10 cellular contexts compared by ENCODE assay signal in the genomic region with DNA sequence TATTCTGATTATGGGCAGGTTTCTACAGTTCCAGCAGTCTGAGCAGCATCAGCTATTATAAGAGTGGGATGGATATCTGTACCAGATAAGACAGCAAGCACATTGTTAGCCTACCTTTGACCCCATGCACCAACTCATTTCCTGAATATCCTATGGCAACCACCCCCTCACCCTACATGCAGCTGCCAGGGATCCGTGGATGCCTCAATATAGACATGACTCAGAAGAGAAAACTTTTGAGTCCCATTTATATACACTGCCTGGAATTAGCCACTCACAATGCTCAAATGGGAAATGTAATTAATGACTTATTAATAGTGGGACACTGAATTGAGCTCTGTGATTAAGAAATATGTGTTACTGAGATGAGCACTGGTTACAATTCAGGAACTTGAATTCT.
DNase-seq lines count a peak whose midpoint lies in the region; TF ChIP-seq lines count a peak whose summit lies in the region.
"Had no signal": no experiment of that assay in that cellular context is flagged by ENCODE, and none has a peak within 500 bp of the region (broad histone marks: within the 10 kb centered on the region; RNA-seq: fewer than 3 reads in every experiment).

No MANE protein-coding gene starts in this region.

- H3K9me3 Mint-ChIP-seq in activated naive CD4-positive, alpha-beta T cell treated with anti-CD3 and anti-CD28 coated beads for 36 hours = peaks cover 7% of the 10 kb centered on the region

- no peaks in the 10 kb centered on the region for H3K27me3 Mint-ChIP-seq in activated naive CD4-positive, alpha-beta T cell treated with anti-CD3 and anti-CD28 coated beads for 36 hours (ENCODE audit: low read depth)
- H3K27me3 Mint-ChIP-seq: activated CD4-positive, alpha-beta T cell treated with anti-CD3 and anti-CD28 coated beads, Interleukin-2, amount 10 ng/mL, durations not matched to agents 7 days and 5 days had no signal

- H3K4me1 Mint-ChIP-seq in activated naive CD4-positive, alpha-beta T cell treated with anti-CD3 and anti-CD28 coated beads for 36 hours (ENCODE audit: low read depth) = peaks cover 14% of the 10 kb centered on the region
- H3K4me1 Mint-ChIP-seq: H9 had no signal

- intact Hi-C loops in activated naive CD4-positive, alpha-beta T cell treated with anti-CD3 and anti-CD28 coated beads for 36 hours (cut with micrococcal nuclease) = no loop called here

- peaks cover 16% of the 10 kb centered on the region for H3K36me3 Mint-ChIP-seq in activated naive CD4-positive, alpha-beta T cell treated with anti-CD3 and anti-CD28 coated beads for 36 hours (ENCODE audit: low read depth)

- peak; percentile 27 for DNase-seq in H4 (ENCODE audit: low spot score)
- peak; percentile 79 for DNase-seq in RPMI7951 (ENCODE audit: low read depth)
- peak; percentile 78 for DNase-seq in fibroblast of mammary gland (ENCODE audit: low read depth)
- DNase-seq in skeletal muscle cell (ENCODE audit: low read depth) = peak; percentile 52
- DNase-seq in NCI-H2029 (lab: John Stamatoyannopoulos, UW) = no peak
- DNase-seq in GM10266 (ENCODE audit: extremely low spot score) = no peak
- no peak for DNase-seq in activated naive CD4-positive, alpha-beta T cell treated with anti-CD3 and anti-CD28 coated beads for 36 hours
- DNase-seq: activated CD4-positive, alpha-beta T cell treated with anti-CD3 and anti-CD28 coated beads, Interleukin-2, amount 10 ng/mL, durations not matched to agents 7 days and 5 days; amygdala; H9 had no signal

- no peak overlapping the region for H3K27ac Mint-ChIP-seq in activated naive CD4-positive, alpha-beta T cell treated with anti-CD3 and anti-CD28 coated beads for 36 hours
- H3K27ac Mint-ChIP-seq: activated CD4-positive, alpha-beta T cell treated with anti-CD3 and anti-CD28 coated beads, Interleukin-2, amount 10 ng/mL, durations not matched to agents 7 days and 5 days; H9 had no signal

- H3K4me3 Mint-ChIP-seq in activated naive CD4-positive, alpha-beta T cell treated with anti-CD3 and anti-CD28 coated beads for 36 hours = no peak overlapping the region
- H3K4me3 Mint-ChIP-seq: activated CD4-positive, alpha-beta T cell treated with anti-CD3 and anti-CD28 coated beads, Interleukin-2, amount 10 ng/mL, durations not matched to agents 7 days and 5 days; H9 had no signal

- CTCF ChIA-PET in activated naive CD4-positive, alpha-beta T cell treated with anti-CD3 and anti-CD28 coated beads for 36 hours (lab: Charles Lee) = interaction anchor here (0.5 kb wide), 1 partner anchor 114 kb away, joined by 3 read pairs; no protein-coding TSS in a partner anchor

- TF ChIP-seq CTCF in fibroblast of mammary gland (conservative IDR thresholded peaks at IDR 0.05; ENCODE audit: control insufficient read depth, insufficient read depth, low read depth, low read length) (no peak), GM10266 (IDR thresholded peaks at IDR 0.05; ENCODE audit: control insufficient read depth, insufficient read depth, low read depth, missing control alignments) (no peak)

- H3K4me3 ChIP-seq in fibroblast of mammary gland (ENCODE audit: control insufficient read depth, low read depth, low read length) = no peak overlapping the region
- no peak overlapping the region for H3K4me3 ChIP-seq in skeletal muscle cell (ENCODE audit: low read depth, low read length)

Comparison
In these comparisons a context has a peak if more than half of its experiments do, and no peak if none do; other contexts are left out.
1. DNase-seq: peak in H4 (single experiment), RPMI7951 (single experiment), fibroblast of mammary gland (single experiment) and skeletal muscle cell (single experiment); none in NCI-H2029 (single experiment), GM10266 (single experiment) and activated naive CD4-positive, alpha-beta T cell treated with anti-CD3 and anti-CD28 coated beads for 36 hours (single experiment).